In genomic region chr5:98656106-98656795, GRCh38 we compare ENCODE assay signal across 22 cellular contexts.
DNase-seq lines count a peak whose midpoint lies in the region; ATAC-seq and TF ChIP-seq lines count a peak whose summit lies in the region.
"Had no signal": no experiment of that assay in that cellular context is flagged by ENCODE, and none has a peak within 500 bp of the region (broad histone marks: within the 10 kb centered on the region; RNA-seq: fewer than 3 reads in every experiment).

No MANE protein-coding gene starts in this region.

- TF ChIP-seq RAD21 in IMR-90 (IDR thresholded peaks at IDR 0.05; ENCODE audit: low read length) = no peak

- H4K91ac ChIP-seq in IMR-90 (ENCODE audit: insufficient read depth, low read depth, low read length) = no peak overlapping the region

- H3K4me2 ChIP-seq in IMR-90 (ENCODE audit: low read depth, low read length) (no peak overlapping the region), smooth muscle cell (no peak overlapping the region)

- POLR2A ChIA-PET in IMR-90 (lab: Charles Lee; ENCODE audit: unreplicated experiment) = no interaction called here

- no peaks in the 10 kb centered on the region for H3K27me3 ChIP-seq in IMR-90 (ENCODE audit: control insufficient read depth, insufficient read depth, low read length)
- H3K27me3 ChIP-seq in brain microvascular endothelial cell (replicated peaks) = no peaks in the 10 kb centered on the region
- no peaks in the 10 kb centered on the region for H3K27me3 ChIP-seq in smooth muscle cell (ENCODE audit: low read depth)
- H3K27me3 ChIP-seq in right lobe of liver = no peaks in the 10 kb centered on the region
- H3K27me3 ChIP-seq: breast epithelium, testis had no signal

- dilution Hi-C loops in IMR-90 (cut with HindIII; ENCODE audit: low sequenced_read_pairs, unreplicated experiment) = no loop called here

- no peak overlapping the region for H3K4me3 ChIP-seq in IMR-90 (ENCODE audit: insufficient read depth, low read depth, low read length)
- H3K4me3 ChIP-seq in brain microvascular endothelial cell (ENCODE audit: low read depth, low read length) = no peak overlapping the region
- no peak overlapping the region for H3K4me3 ChIP-seq in smooth muscle cell
- H3K4me3 ChIP-seq in right lobe of liver = no peak overlapping the region
- H3K4me3 ChIP-seq: breast epithelium, psoas muscle, testis had no signal

- H2AFZ ChIP-seq in IMR-90 (replicated peaks; ENCODE audit: low read length, poor library complexity) (no peak overlapping the region), smooth muscle cell (ENCODE audit: low read depth) (no peak overlapping the region)

- H3K4me1 ChIP-seq in IMR-90 (ENCODE audit: control insufficient read depth, insufficient read depth, low read length) (no peaks in the 10 kb centered on the region), smooth muscle cell (ENCODE audit: low read depth) (peaks cover 24% of the 10 kb centered on the region), right lobe of liver (no peaks in the 10 kb centered on the region)
- H3K4me1 ChIP-seq: breast epithelium, psoas muscle, testis had no signal

- DNase-seq in IMR-90 (peak; percentile 48), brain microvascular endothelial cell (peak; percentile 40), iris pigment epithelial cell (ENCODE audit: low read depth) (peak; percentile 48), smooth muscle cell of the brain vasculature (ENCODE audit: low read depth, low spot score) (peak; percentile 87), NCI-H524 (lab: John Stamatoyannopoulos, UW) (no peak), smooth muscle cell (lab: John Stamatoyannopoulos, UW; ENCODE audit: unreplicated experiment) (no peak), right lobe of liver (no peak)
- DNase-seq: CD8-positive, alpha-beta T cell; cortex of kidney; DMS53; hypothalamus; MM.1S; NCI-H2029; NCI-H774; psoas muscle; SIG-M5; stimulated activated CD4-positive, alpha-beta T cell treated with anti-CD3 and anti-CD28 coated beads, Interleukin-12 subunit alpha, Interleukin-12 subunit beta, amount 100 ng/mL, for 4 hours; testis; WERI-Rb-1 had no signal

- no peak for TF ChIP-seq POLR2A in IMR-90 (IDR thresholded peaks at IDR 0.05; ENCODE audit: low read depth, low read length)
- no peak for TF ChIP-seq POLR2A in right lobe of liver (IDR thresholded peaks at IDR 0.05)

- intact Hi-C loops in IMR-90 (cut with micrococcal nuclease) = no loop called here
- intact Hi-C loops in right lobe of liver (cut with DNase I) = no loop called here

- no peak overlapping the region for H2AK5ac ChIP-seq in IMR-90 (ENCODE audit: low read depth, low read length)

- no peaks in the 10 kb centered on the region for H3K9me1 ChIP-seq in IMR-90 (ENCODE audit: insufficient read depth, low read length)

- TF ChIP-seq CTCF in IMR-90 (conservative IDR thresholded peaks at IDR 0.05; ENCODE audit: low read depth, low read length) = no peak
- no peak for TF ChIP-seq CTCF in brain microvascular endothelial cell (IDR thresholded peaks at IDR 0.05; ENCODE audit: low read depth, low read length, missing control alignments)
- TF ChIP-seq CTCF in smooth muscle cell (IDR thresholded peaks at IDR 0.05; ENCODE audit: borderline replicate concordance, insufficient read depth, poor library complexity, severe bottlenecking) = no peak
- no peak for TF ChIP-seq CTCF in right lobe of liver (IDR thresholded peaks at IDR 0.05)

- no CpG with 5 or more reads among the region's 3 CpGs for WGBS in IMR-90 (ENCODE audit: extremely low coverage in 2 of 2, insufficient read length in 1 of 2), 2 experiments
- WGBS in smooth muscle cell (ENCODE audit: low lambda C conversion rate) = 89% methylated on average over 3 of the region's 3 CpGs
- 28% methylated on average over 3 of the region's 3 CpGs for WGBS in right lobe of liver (ENCODE audit: insufficient coverage, low coverage, low lambda C conversion rate, missing lambda C conversion rate)

- H3K79me1 ChIP-seq in IMR-90 (ENCODE audit: low read depth in 1 of 2, low read length in 2 of 2) = no peaks in the 10 kb centered on the region

- no peak overlapping the region for H3K9ac ChIP-seq in IMR-90 (ENCODE audit: low read depth, low read length)
- H3K9ac ChIP-seq in smooth muscle cell (ENCODE audit: low read depth) = no peak overlapping the region

- H3K18ac ChIP-seq in IMR-90 (ENCODE audit: low read depth, low read length) = no peak overlapping the region

- no TSS peak for BruUV-seq in IMR-90 (replicated peaks; lab: Mats Ljungman, UMichigan)

- H4K8ac ChIP-seq in IMR-90 (ENCODE audit: low read depth in 2 of 2, low read length in 2 of 2) = no peak overlapping the region

- H3K23ac ChIP-seq in IMR-90 (ENCODE audit: low read depth, low read length) = no peak overlapping the region

- no peak overlapping the region for H4K5ac ChIP-seq in IMR-90 (ENCODE audit: low read depth, low read length)

- no peak overlapping the region for H2BK15ac ChIP-seq in IMR-90 (ENCODE audit: low read depth, low read length)

- no peak for ATAC-seq in IMR-90 (ENCODE audit: low read depth)
- ATAC-seq in right lobe of liver = no peak
- ATAC-seq: activated naive CD4-positive, alpha-beta T cell treated with anti-CD3 and anti-CD28 coated beads, Interleukin-2, amount 50 U/mL, for 72 hours; CD8-positive, alpha-beta T cell; natural killer cell treated with Interleukin-12 subunit alpha and Interleukin-12 subunit beta and Interleukin-15 and Interleukin-18, amount 100 ng/mL, for 72 hours; psoas muscle had no signal

- H3K36me3 ChIP-seq in IMR-90 (ENCODE audit: control insufficient read depth, insufficient read depth, low read length) (no peaks in the 10 kb centered on the region), brain microvascular endothelial cell (replicated peaks) (no peaks in the 10 kb centered on the region), smooth muscle cell (ENCODE audit: low read depth) (no peaks in the 10 kb centered on the region), right lobe of liver (no peaks in the 10 kb centered on the region)
- H3K36me3 ChIP-seq: breast epithelium, WERI-Rb-1 had no signal

- no peak overlapping the region for H3K14ac ChIP-seq in IMR-90 (replicated peaks; ENCODE audit: low read depth, low read length)

- H3K27ac ChIP-seq in IMR-90 (ENCODE audit: insufficient read depth, low read length) (no peak overlapping the region), brain microvascular endothelial cell (no peak overlapping the region), smooth muscle cell (ENCODE audit: low read depth) (no peak overlapping the region), right lobe of liver (no peak overlapping the region)
- H3K27ac ChIP-seq: breast epithelium, psoas muscle, testis, WERI-Rb-1 had no signal

- no peaks in the 10 kb centered on the region for H3F3A ChIP-seq in smooth muscle cell (ENCODE audit: low read depth)

- no peak overlapping the region for H3K4ac ChIP-seq in IMR-90 (ENCODE audit: low read depth, low read length)

- no peaks in the 10 kb centered on the region for H4K20me1 ChIP-seq in IMR-90 (ENCODE audit: insufficient read depth, low read length)
- no peaks in the 10 kb centered on the region for H4K20me1 ChIP-seq in smooth muscle cell (ENCODE audit: low read depth)

- H3K79me2 ChIP-seq in smooth muscle cell (ENCODE audit: low read depth) = no peaks in the 10 kb centered on the region

- H2AK9ac ChIP-seq in IMR-90 (replicated peaks; ENCODE audit: low read depth, low read length, poor library complexity) = no peak overlapping the region

- no peak overlapping the region for H2BK120ac ChIP-seq in IMR-90 (ENCODE audit: low read depth, low read length)

- no peak overlapping the region for H2BK20ac ChIP-seq in IMR-90 (ENCODE audit: low read depth, low read length)

- in situ Hi-C loops in IMR-90 (cut with MboI; ENCODE audit: low sequenced_read_pairs) (no loop called here), brain microvascular endothelial cell (cut with HindIII; ENCODE audit: low pct_ligation_motif_present, low sequenced_read_pairs) (no loop called here)

- CTCF ChIA-PET in IMR-90 (lab: Yijun Ruan, JAX) = no interaction called here

- H3K9me3 ChIP-seq in IMR-90 (ENCODE audit: control insufficient read depth, insufficient read depth, low read length) (peaks cover 3% of the 10 kb centered on the region), smooth muscle cell (replicated peaks; ENCODE audit: low read depth) (no peaks in the 10 kb centered on the region), right lobe of liver (no peaks in the 10 kb centered on the region)
- H3K9me3 ChIP-seq: psoas muscle, testis had no signal

- H3K56ac ChIP-seq in IMR-90 (ENCODE audit: extremely low read depth, insufficient read depth, low read length) = no peak overlapping the region

- no peak overlapping the region for H2BK5ac ChIP-seq in IMR-90 (ENCODE audit: low read depth, low read length, poor library complexity, severe bottlenecking)

TF ChIP-seq in IMR-90, 13 proteins besides CTCF, POLR2A, EP300 and RAD21 (continues in another document):
- TF ChIP-seq MXI1 (IDR thresholded peaks at IDR 0.05; ENCODE audit: borderline replicate concordance, low read depth, low read length) (no peak), CEBPB (IDR thresholded peaks at IDR 0.05; ENCODE audit: low read depth, low read length) (no peak), SMC3 (IDR thresholded peaks at IDR 0.05; ENCODE audit: low read depth, low read length) (no peak), FOS (IDR thresholded peaks at IDR 0.05; ENCODE audit: low read depth, low read length) (no peak), ELK1 (IDR thresholded peaks at IDR 0.05; ENCODE audit: borderline replicate concordance, low read depth, low read length) (no peak), MAZ (IDR thresholded peaks at IDR 0.05; ENCODE audit: borderline replicate concordance, low read depth, low read length) (no peak), RFX5 (IDR thresholded peaks at IDR 0.05; ENCODE audit: low read depth, low read length) (no peak), NFE2L2 (IDR thresholded peaks at IDR 0.05; ENCODE audit: low read depth, low read length) (no peak), RCOR1 (IDR thresholded peaks at IDR 0.05; ENCODE audit: insufficient replicate concordance, low read length) (no peak)
- TF ChIP-seq, protein P1, sequence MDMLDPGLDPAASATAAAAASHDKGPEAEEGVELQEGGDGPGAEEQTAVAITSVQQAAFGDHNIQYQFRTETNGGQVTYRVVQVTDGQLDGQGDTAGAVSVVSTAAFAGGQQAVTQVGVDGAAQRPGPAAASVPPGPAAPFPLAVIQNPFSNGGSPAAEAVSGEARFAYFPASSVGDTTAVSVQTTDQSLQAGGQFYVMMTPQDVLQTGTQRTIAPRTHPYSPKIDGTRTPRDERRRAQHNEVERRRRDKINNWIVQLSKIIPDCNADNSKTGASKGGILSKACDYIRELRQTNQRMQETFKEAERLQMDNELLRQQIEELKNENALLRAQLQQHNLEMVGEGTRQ (IDR thresholded peaks at IDR 0.05; ENCODE audit: low read depth, low read length) = no peak

Comparison
In these comparisons a context has a peak if more than half of its experiments do, and no peak if none do; other contexts are left out.
1. DNase-seq: peak in IMR-90 (single experiment), brain microvascular endothelial cell (single experiment), iris pigment epithelial cell (single experiment) and smooth muscle cell of the brain vasculature (single experiment); none in NCI-H524 (0 of 2), smooth muscle cell (single experiment) and right lobe of liver (0 of 3).